17 cellular contexts compared by ENCODE assay signal in genomic region chr15:63559753-63560152, GRCh38.
"Had no signal": no experiment of that assay in that cellular context is flagged by ENCODE, and none has a peak within 500 bp of the region (broad histone marks: within the 10 kb centered on the region; RNA-seq: fewer than 3 reads in every experiment).

No MANE protein-coding gene starts in this region.

- H3K9me3 ChIP-seq: adrenal gland, tibial nerve, vagina had no signal

- H3K9me3 Mint-ChIP-seq: naive B cell; stimulated activated naive B cell treated with anti-CD40 and anti-IgM and Interleukin-4, amounts not matched to agents 10 μg/mL and 1 μg/mL and 100 μg/mL, for 72 hours had no signal

- H3K27ac ChIP-seq: adrenal gland, coronary artery, foreskin keratinocyte, tibial nerve, vagina had no signal

- H3K27me3 ChIP-seq: adrenal gland, foreskin keratinocyte, tibial nerve, vagina had no signal

- ATAC-seq: foreskin keratinocyte; stimulated activated naive B cell treated with anti-CD40 and anti-IgM and Interleukin-4, amounts not matched to agents 10 μg/mL and 1 μg/mL and 100 μg/mL, for 72 hours had no signal

- H3K4me1 ChIP-seq: foreskin keratinocyte, vagina had no signal

- H3K4me3 ChIP-seq: adrenal gland, coronary artery, tibial nerve, vagina had no signal

- DNase-seq: activated gamma-delta T cell treated with Interleukin-2 at 50 U/mL for 16 hours; activated T-cell treated with anti-CD3 and anti-CD28 coated beads, Interleukin-2, amount 50 U/mL, for 48 hours; adrenal gland; caudate nucleus; effector CD8-positive, alpha-beta T cell; foreskin keratinocyte; glutamatergic neuron; hypothalamus; mammary epithelial cell; naive B cell; posterior cingulate gyrus; retina; stimulated activated naive B cell treated with anti-CD40 and anti-IgM and Interleukin-4, amounts not matched to agents 10 μg/mL and 1 μg/mL and 100 μg/mL, for 72 hours; substantia nigra had no signal

- H3K4me3 Mint-ChIP-seq: naive B cell; stimulated activated naive B cell treated with anti-CD40 and anti-IgM and Interleukin-4, amounts not matched to agents 10 μg/mL and 1 μg/mL and 100 μg/mL, for 72 hours had no signal

- H3K27me3 Mint-ChIP-seq: naive B cell; stimulated activated naive B cell treated with anti-CD40 and anti-IgM and Interleukin-4, amounts not matched to agents 10 μg/mL and 1 μg/mL and 100 μg/mL, for 72 hours had no signal
